Comparison of ENCODE assay signal across 9 cellular contexts in genomic region chr22:22201185-22201924, GRCh38. TPM values are rescaled to one million over a fixed set of nuclear protein-coding genes. Genes with fewer than 3 reads are reported as not detected.
A peak's percentile ranks its signal among the peaks of the same experiment; 100 is the strongest.
DNase-seq lines count a peak whose midpoint lies in the region; ATAC-seq, FAIRE-seq and TF ChIP-seq lines count a peak whose summit lies in the region.
"Had no signal": no experiment of that assay in that cellular context is flagged by ENCODE, and none has a peak within 500 bp of the region (broad histone marks: within the 10 kb centered on the region; RNA-seq: fewer than 3 reads in every experiment).

No MANE protein-coding gene starts in this region.

- H3K4me3 ChIP-seq in MG63 (no peak overlapping the region), WI38 (ENCODE audit: low read depth, low read length) (no peak overlapping the region), fibroblast of pulmonary artery (replicated peaks; ENCODE audit: low read depth, low read length) (no peak overlapping the region), small intestine (ENCODE audit: low read depth in 1 of 2, low read length in 2 of 2) (no peak overlapping the region)

- ATAC-seq in GM19438 (IDR thresholded peaks at IDR 0.05; ENCODE audit: low read depth, unreplicated experiment) = peak; percentile 61
- no peak for ATAC-seq in HG03442 (IDR thresholded peaks at IDR 0.05; ENCODE audit: unreplicated experiment)
- ATAC-seq in GM21515 (IDR thresholded peaks at IDR 0.05; ENCODE audit: unreplicated experiment) = no peak

- H3K27ac ChIP-seq in small intestine (ENCODE audit: low read depth in 1 of 2, low read length in 1 of 2) = peak overlapping the region in 1 of 2 donors; percentile 9

- TF ChIP-seq CTCF in Calu3 (IDR thresholded peaks at IDR 0.05; ENCODE audit: unreplicated experiment) (peak; percentile 57), WI38 (IDR thresholded peaks at IDR 0.05; ENCODE audit: low read depth, low read length) (peak; percentile 81), fibroblast of pulmonary artery (IDR thresholded peaks at IDR 0.05; ENCODE audit: low read length, missing control alignments) (peak; percentile 69)

- CTCF ChIA-PET in Calu3 (lab: Charles Lee) = no interaction called here

- H3K27ac Mint-ChIP-seq in Calu3 (ENCODE audit: unreplicated experiment) = no peak overlapping the region

- FAIRE-seq in small intestine (lab: Jason Lieb, UNC) = no peak

- H3K36me3 ChIP-seq in MG63 (no peaks in the 10 kb centered on the region), small intestine (ENCODE audit: control insufficient read depth in 2 of 2, insufficient read depth in 2 of 2, low read length in 2 of 2) (no peaks in the 10 kb centered on the region)

- WGBS in small intestine, 3 donors = 34 to 42% (median 37%) methylated on average over 11 of the region's 11 CpGs

- H3K27me3 ChIP-seq in MG63 = no peaks in the 10 kb centered on the region; the same call in 1 of the 2 replicates
- peaks cover 0 to 3% of the 10 kb centered on the region in 2 donors for H3K27me3 ChIP-seq in small intestine (ENCODE audit: control insufficient read depth in 2 of 2, insufficient read depth in 2 of 2, low read length in 2 of 2)

- peaks cover 74% of the 10 kb centered on the region for H3K27me3 Mint-ChIP-seq in Calu3 (ENCODE audit: unreplicated experiment)

- peak; percentile 59 for DNase-seq in Calu3
- peak; percentile 40 for DNase-seq in MG63
- DNase-seq in fibroblast of pulmonary artery (ENCODE audit: low read depth) = peak; percentile 44
- DNase-seq in small intestine = peak; percentile 47

- no peak overlapping the region for H3K4me3 Mint-ChIP-seq in Calu3 (ENCODE audit: low read depth, unreplicated experiment)

- H3K9me3 ChIP-seq in MG63 = no peaks in the 10 kb centered on the region
- H3K9me3 ChIP-seq in small intestine (ENCODE audit: control insufficient read depth, low read depth) = no peaks in the 10 kb centered on the region

- H3K4me1 ChIP-seq in small intestine (ENCODE audit: control insufficient read depth in 2 of 2, insufficient read depth in 1 of 2, low read depth in 1 of 2, low read length in 1 of 2) = no peaks in the 10 kb centered on the region

- intact Hi-C loops in Calu3 (cut with micrococcal nuclease; ENCODE audit: unreplicated experiment) = no loop called here

- peaks cover 7% of the 10 kb centered on the region for H3K4me1 Mint-ChIP-seq in Calu3 (ENCODE audit: low read depth, unreplicated experiment)

- H3K9me3 Mint-ChIP-seq in Calu3 (ENCODE audit: low read depth, unreplicated experiment) = no peaks in the 10 kb centered on the region

- BruUV-seq in Calu3 (replicated peaks; lab: Mats Ljungman, UMichigan) = no TSS peak

- no peaks in the 10 kb centered on the region for H3K36me3 Mint-ChIP-seq in Calu3 (ENCODE audit: insufficient read depth, unreplicated experiment)

RNA-seq across cellular contexts. Expression of gene VPREB1, which starts 43.2 kb away (rescaled TPM):
- not detected in 2 replicates for total RNA-seq in Calu3 (2022)
- total RNA-seq in MG63 (2014; rRNA removed; shearing (Covaris generic); ENCODE audit: low replicate concordance) = not detected in 2 replicates
- polyA plus RNA-seq in small intestine = under 1 TPM in 1 of 3 donors, not detected in 2; 0.13 TPM
- total RNA-seq: lung microvascular endothelial cell had no signal
